1 cellular context compared by ENCODE assay signal in genomic region chr1:47871799-47872353, GRCh38.
TF ChIP-seq lines count a peak whose summit lies in the region.

No MANE protein-coding gene starts in this region.

TF ChIP-seq in HepG2, 621 proteins besides CTCF, POLR2A, EP300 and RAD21 (continued from another document and continues in another):
- TF ChIP-seq, protein P1, sequence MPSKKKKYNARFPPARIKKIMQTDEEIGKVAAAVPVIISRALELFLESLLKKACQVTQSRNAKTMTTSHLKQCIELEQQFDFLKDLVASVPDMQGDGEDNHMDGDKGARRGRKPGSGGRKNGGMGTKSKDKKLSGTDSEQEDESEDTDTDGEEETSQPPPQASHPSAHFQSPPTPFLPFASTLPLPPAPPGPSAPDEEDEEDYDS (CRISPR knock-in tag; IDR thresholded peaks at IDR 0.05): no peak
- TF ChIP-seq RCOR2 (CRISPR knock-in tag; IDR thresholded peaks at IDR 0.05) (0 out of 2 replicates have a peak, but pooled peaks have one; percentile 46), PPARG (CRISPR knock-in tag; conservative IDR thresholded peaks at IDR 0.05) (no peak), YEATS2 (CRISPR knock-in tag; IDR thresholded peaks at IDR 0.05; ENCODE audit: borderline replicate concordance) (no peak), ZNF674 (CRISPR knock-in tag; IDR thresholded peaks at IDR 0.05; ENCODE audit: low read depth) (no peak), GFI1 (CRISPR knock-in tag; IDR thresholded peaks at IDR 0.05; ENCODE audit: borderline replicate concordance) (no peak), CBX5 (CRISPR knock-in tag; IDR thresholded peaks at IDR 0.05; ENCODE audit: borderline replicate concordance) (0 out of 2 replicates have a peak, but pooled peaks have one; percentile 26), ZNF207 (IDR thresholded peaks at IDR 0.05; ENCODE audit: borderline replicate concordance) (no peak), PHF20 (CRISPR knock-in tag; IDR thresholded peaks at IDR 0.05) (no peak), ZNF614 (CRISPR knock-in tag; IDR thresholded peaks at IDR 0.05; ENCODE audit: borderline replicate concordance) (no peak), NR2C2 (CRISPR knock-in tag; IDR thresholded peaks at IDR 0.05; ENCODE audit: borderline replicate concordance) (no peak), ZNF7 (CRISPR knock-in tag; IDR thresholded peaks at IDR 0.05) (no peak), TGIF2 (CRISPR knock-in tag; IDR thresholded peaks at IDR 0.05) (no peak), ZNF468 (CRISPR knock-in tag; IDR thresholded peaks at IDR 0.05) (no peak), RBM22 (optimal IDR thresholded peaks at IDR 0.05; ENCODE audit: low read length) (no peak), HNRNPLL (IDR thresholded peaks at IDR 0.05; ENCODE audit: low read depth, low read length, poor library complexity, severe bottlenecking) (no peak), ZNF776 (CRISPR knock-in tag; IDR thresholded peaks at IDR 0.05) (no peak), ZNF570 (CRISPR knock-in tag; IDR thresholded peaks at IDR 0.05; ENCODE audit: borderline replicate concordance) (no peak), ZNF205 (CRISPR knock-in tag; IDR thresholded peaks at IDR 0.05) (no peak), TFE3 (CRISPR knock-in tag; IDR thresholded peaks at IDR 0.05) (no peak), RXRB (CRISPR knock-in tag; IDR thresholded peaks at IDR 0.05; ENCODE audit: borderline replicate concordance) (peak; percentile 38; the same call in 1 of the 2 replicates), CC2D1A (CRISPR knock-in tag; IDR thresholded peaks at IDR 0.05) (no peak), NFAT5 (CRISPR knock-in tag; IDR thresholded peaks at IDR 0.05) (no peak), SMC3 (IDR thresholded peaks at IDR 0.05; ENCODE audit: low read length) (no peak), JUN (CRISPR knock-in tag; IDR thresholded peaks at IDR 0.05) (0 out of 2 replicates have a peak, but pooled peaks have one; percentile 29), ZNF713 (CRISPR knock-in tag; IDR thresholded peaks at IDR 0.05) (no peak), NR2F2 (IDR thresholded peaks at IDR 0.05; ENCODE audit: borderline replicate concordance, low read depth) (no peak), FOSL1 (CRISPR knock-in tag; IDR thresholded peaks at IDR 0.05; ENCODE audit: borderline replicate concordance) (peak; percentile 70; the same call in 1 of the 2 replicates), ZNF563 (CRISPR knock-in tag; IDR thresholded peaks at IDR 0.05) (no peak), MED8 (CRISPR knock-in tag; IDR thresholded peaks at IDR 0.05; ENCODE audit: insufficient replicate concordance) (no peak), TRIM24 (CRISPR knock-in tag; IDR thresholded peaks at IDR 0.05) (no peak), SP140L (CRISPR knock-in tag; IDR thresholded peaks at IDR 0.05; ENCODE audit: borderline replicate concordance) (no peak), ZHX1 (CRISPR knock-in tag; IDR thresholded peaks at IDR 0.05; ENCODE audit: low read depth) (no peak), TEAD2 (CRISPR knock-in tag; IDR thresholded peaks at IDR 0.05) (no peak), TFDP2 (CRISPR knock-in tag; IDR thresholded peaks at IDR 0.05) (no peak), PAWR (CRISPR knock-in tag; IDR thresholded peaks at IDR 0.05; ENCODE audit: borderline replicate concordance) (no peak), FIP1L1 (IDR thresholded peaks at IDR 0.05; ENCODE audit: borderline replicate concordance, insufficient read depth, low read depth, low read length) (no peak), KMT2B (CRISPR knock-in tag; IDR thresholded peaks at IDR 0.05) (no peak), ERF (CRISPR knock-in tag; IDR thresholded peaks at IDR 0.05) (0 out of 2 replicates have a peak, but pooled peaks have one; percentile 8)
- TF ChIP-seq, protein P2, sequence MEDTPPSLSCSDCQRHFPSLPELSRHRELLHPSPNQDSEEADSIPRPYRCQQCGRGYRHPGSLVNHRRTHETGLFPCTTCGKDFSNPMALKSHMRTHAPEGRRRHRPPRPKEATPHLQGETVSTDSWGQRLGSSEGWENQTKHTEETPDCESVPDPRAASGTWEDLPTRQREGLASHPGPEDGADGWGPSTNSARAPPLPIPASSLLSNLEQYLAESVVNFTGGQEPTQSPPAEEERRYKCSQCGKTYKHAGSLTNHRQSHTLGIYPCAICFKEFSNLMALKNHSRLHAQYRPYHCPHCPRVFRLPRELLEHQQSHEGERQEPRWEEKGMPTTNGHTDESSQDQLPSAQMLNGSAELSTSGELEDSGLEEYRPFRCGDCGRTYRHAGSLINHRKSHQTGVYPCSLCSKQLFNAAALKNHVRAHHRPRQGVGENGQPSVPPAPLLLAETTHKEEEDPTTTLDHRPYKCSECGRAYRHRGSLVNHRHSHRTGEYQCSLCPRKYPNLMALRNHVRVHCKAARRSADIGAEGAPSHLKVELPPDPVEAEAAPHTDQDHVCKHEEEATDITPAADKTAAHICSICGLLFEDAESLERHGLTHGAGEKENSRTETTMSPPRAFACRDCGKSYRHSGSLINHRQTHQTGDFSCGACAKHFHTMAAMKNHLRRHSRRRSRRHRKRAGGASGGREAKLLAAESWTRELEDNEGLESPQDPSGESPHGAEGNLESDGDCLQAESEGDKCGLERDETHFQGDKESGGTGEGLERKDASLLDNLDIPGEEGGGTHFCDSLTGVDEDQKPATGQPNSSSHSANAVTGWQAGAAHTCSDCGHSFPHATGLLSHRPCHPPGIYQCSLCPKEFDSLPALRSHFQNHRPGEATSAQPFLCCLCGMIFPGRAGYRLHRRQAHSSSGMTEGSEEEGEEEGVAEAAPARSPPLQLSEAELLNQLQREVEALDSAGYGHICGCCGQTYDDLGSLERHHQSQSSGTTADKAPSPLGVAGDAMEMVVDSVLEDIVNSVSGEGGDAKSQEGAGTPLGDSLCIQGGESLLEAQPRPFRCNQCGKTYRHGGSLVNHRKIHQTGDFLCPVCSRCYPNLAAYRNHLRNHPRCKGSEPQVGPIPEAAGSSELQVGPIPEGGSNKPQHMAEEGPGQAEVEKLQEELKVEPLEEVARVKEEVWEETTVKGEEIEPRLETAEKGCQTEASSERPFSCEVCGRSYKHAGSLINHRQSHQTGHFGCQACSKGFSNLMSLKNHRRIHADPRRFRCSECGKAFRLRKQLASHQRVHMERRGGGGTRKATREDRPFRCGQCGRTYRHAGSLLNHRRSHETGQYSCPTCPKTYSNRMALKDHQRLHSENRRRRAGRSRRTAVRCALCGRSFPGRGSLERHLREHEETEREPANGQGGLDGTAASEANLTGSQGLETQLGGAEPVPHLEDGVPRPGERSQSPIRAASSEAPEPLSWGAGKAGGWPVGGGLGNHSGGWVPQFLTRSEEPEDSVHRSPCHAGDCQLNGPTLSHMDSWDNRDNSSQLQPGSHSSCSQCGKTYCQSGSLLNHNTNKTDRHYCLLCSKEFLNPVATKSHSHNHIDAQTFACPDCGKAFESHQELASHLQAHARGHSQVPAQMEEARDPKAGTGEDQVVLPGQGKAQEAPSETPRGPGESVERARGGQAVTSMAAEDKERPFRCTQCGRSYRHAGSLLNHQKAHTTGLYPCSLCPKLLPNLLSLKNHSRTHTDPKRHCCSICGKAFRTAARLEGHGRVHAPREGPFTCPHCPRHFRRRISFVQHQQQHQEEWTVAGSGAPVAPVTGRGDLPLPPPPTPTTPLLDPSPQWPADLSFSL (CRISPR knock-in tag; IDR thresholded peaks at IDR 0.05): no peak
- TF ChIP-seq, protein P3, sequence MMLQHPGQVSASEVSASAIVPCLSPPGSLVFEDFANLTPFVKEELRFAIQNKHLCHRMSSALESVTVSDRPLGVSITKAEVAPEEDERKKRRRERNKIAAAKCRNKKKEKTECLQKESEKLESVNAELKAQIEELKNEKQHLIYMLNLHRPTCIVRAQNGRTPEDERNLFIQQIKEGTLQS (CRISPR knock-in tag; IDR thresholded peaks at IDR 0.05): peak; percentile 72
- TF ChIP-seq, protein P4, sequence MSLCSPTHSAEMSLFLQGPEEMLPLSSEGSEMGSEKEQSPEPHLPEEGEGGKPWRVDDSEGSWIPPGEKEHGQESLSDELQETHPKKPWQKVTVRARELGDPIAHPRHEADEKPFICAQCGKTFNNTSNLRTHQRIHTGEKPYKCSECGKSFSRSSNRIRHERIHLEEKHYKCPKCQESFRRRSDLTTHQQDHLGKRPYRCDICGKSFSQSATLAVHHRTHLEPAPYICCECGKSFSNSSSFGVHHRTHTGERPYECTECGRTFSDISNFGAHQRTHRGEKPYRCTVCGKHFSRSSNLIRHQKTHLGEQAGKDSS (CRISPR knock-in tag; IDR thresholded peaks at IDR 0.05; ENCODE audit: borderline replicate concordance, low read depth): no peak
- TF ChIP-seq, protein P5, sequence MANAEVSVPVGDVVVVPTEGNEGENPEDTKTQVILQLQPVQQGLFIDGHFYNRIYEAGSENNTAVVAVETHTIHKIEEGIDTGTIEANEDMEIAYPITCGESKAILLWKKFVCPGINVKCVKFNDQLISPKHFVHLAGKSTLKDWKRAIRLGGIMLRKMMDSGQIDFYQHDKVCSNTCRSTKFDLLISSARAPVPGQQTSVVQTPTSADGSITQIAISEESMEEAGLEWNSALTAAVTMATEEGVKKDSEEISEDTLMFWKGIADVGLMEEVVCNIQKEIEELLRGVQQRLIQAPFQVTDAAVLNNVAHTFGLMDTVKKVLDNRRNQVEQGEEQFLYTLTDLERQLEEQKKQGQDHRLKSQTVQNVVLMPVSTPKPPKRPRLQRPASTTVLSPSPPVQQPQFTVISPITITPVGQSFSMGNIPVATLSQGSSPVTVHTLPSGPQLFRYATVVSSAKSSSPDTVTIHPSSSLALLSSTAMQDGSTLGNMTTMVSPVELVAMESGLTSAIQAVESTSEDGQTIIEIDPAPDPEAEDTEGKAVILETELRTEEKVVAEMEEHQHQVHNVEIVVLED (CRISPR knock-in tag; IDR thresholded peaks at IDR 0.05; ENCODE audit: borderline replicate concordance): no peak
